8 cellular contexts compared by ENCODE assay signal in the genomic region with DNA sequence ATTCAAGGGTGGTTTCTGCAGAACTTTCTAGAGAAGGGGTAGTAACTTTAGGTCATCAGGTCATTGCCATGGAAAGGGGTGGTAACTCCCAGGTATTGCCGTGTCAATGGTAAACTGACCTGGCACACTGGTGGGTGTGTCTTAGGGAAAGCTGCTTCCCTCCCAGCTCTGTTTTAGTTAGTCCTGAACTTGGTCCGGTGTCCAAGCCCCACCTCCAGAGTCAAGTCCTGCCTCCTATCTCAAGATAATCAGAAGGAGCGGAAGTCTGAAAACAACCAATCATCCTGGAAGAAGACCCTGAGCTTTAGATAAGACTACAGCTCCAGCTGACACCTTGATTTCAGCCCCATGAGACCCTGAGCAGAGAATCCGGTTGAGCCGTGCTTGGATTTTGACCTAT.
DNase-seq lines count a peak whose midpoint lies in the region; ATAC-seq, FAIRE-seq and TF ChIP-seq lines count a peak whose summit lies in the region.
"Not testable (repeated sequence)": the region's sequence is repeated elsewhere in the genome, so short reads cannot be mapped to it uniquely, and the experiment has no call there.

No MANE protein-coding gene starts in this region.

- not testable (repeated sequence) for H4K8ac ChIP-seq in IMR-90 (ENCODE audit: low read depth in 2 of 2, low read length in 2 of 2)

- not testable (repeated sequence) for H4K20me1 ChIP-seq in IMR-90 (ENCODE audit: insufficient read depth, low read length); PC-9 (ENCODE audit: insufficient read depth); mammary epithelial cell (ENCODE audit: insufficient read depth, low read length)

- POLR2A ChIA-PET in A549 (lab: Yijun Ruan, JAX); IMR-90 (lab: Charles Lee; ENCODE audit: unreplicated experiment); PC-9 (lab: Charles Lee; ENCODE audit: unreplicated experiment): not testable (repeated sequence)

- not testable (repeated sequence) for H4K5ac ChIP-seq in IMR-90 (ENCODE audit: low read depth, low read length)

- not testable (repeated sequence) for TF ChIP-seq CTCF in A549 (IDR thresholded peaks at IDR 0.05); Calu3 (IDR thresholded peaks at IDR 0.05; ENCODE audit: unreplicated experiment); IMR-90 (conservative IDR thresholded peaks at IDR 0.05; ENCODE audit: low read depth, low read length); PC-9 (conservative IDR thresholded peaks at IDR 0.05); RWPE2 (IDR thresholded peaks at IDR 0.05; ENCODE audit: poor library complexity, severe bottlenecking); mammary epithelial cell (conservative IDR thresholded peaks at IDR 0.05 in 1 of 2, IDR thresholded peaks at IDR 0.05 in 1 of 2; ENCODE audit: extremely low read depth in 1 of 2, insufficient read depth in 1 of 2, low read depth in 1 of 2, low read length in 2 of 2)

- not testable (repeated sequence) for H3K4me3 ChIP-seq in A549; IMR-90 (ENCODE audit: insufficient read depth, low read depth, low read length); RWPE2 (ENCODE audit: severe bottlenecking); mammary epithelial cell (replicated peaks in 1 of 3; ENCODE audit: insufficient read depth in 1 of 3, low read depth in 2 of 3, low read length in 3 of 3)
- peak overlapping the region; percentile 40; the same call in 1 of the 2 replicates for H3K4me3 ChIP-seq in PC-9

- not testable (repeated sequence) for H3K9ac ChIP-seq in IMR-90 (ENCODE audit: low read depth, low read length); mammary epithelial cell (ENCODE audit: insufficient read depth, low read length)

- not testable (repeated sequence) for H3K56ac ChIP-seq in IMR-90 (ENCODE audit: extremely low read depth, insufficient read depth, low read length)

- H3K79me2 ChIP-seq in PC-9 (ENCODE audit: low read depth), result peaks cover 24% of the 10 kb centered on the region
- not testable (repeated sequence) for H3K79me2 ChIP-seq in mammary epithelial cell (ENCODE audit: insufficient read depth, low read length)

- H3K27ac Mint-ChIP-seq in Calu3 (ENCODE audit: unreplicated experiment), result peak overlapping the region; percentile 90

- H2AK5ac ChIP-seq in IMR-90 (ENCODE audit: low read depth, low read length), result not testable (repeated sequence)

- not testable (repeated sequence) for H3K27me3 ChIP-seq in IMR-90 (ENCODE audit: control insufficient read depth, insufficient read depth, low read length); PC-9 (ENCODE audit: insufficient read depth, low read depth); RWPE2 (ENCODE audit: insufficient read depth, poor library complexity, severe bottlenecking); mammary epithelial cell (ENCODE audit: insufficient read depth, low read length)

- H3K4me1 ChIP-seq in A549; IMR-90 (ENCODE audit: control insufficient read depth, insufficient read depth, low read length); RWPE2 (ENCODE audit: insufficient read depth, poor library complexity, severe bottlenecking); mammary epithelial cell (ENCODE audit: insufficient read depth, low read length): not testable (repeated sequence)
- peaks cover 18% of the 10 kb centered on the region for H3K4me1 ChIP-seq in PC-9 (replicated peaks; ENCODE audit: insufficient read depth)

- intact Hi-C loops in Calu3 (cut with micrococcal nuclease; ENCODE audit: unreplicated experiment); IMR-90 (cut with micrococcal nuclease); PC-9 (cut with micrococcal nuclease; ENCODE audit: unreplicated experiment); mammary epithelial cell (cut with micrococcal nuclease); left colon (cut with DNase I, micrococcal nuclease): not testable (repeated sequence)

- dilution Hi-C loops in IMR-90 (cut with HindIII; ENCODE audit: low sequenced_read_pairs, unreplicated experiment); mammary epithelial cell (cut with HindIII; ENCODE audit: low sequenced_read_pairs): not testable (repeated sequence)

- not testable (repeated sequence) for H2BK5ac ChIP-seq in IMR-90 (ENCODE audit: low read depth, low read length, poor library complexity, severe bottlenecking)

- not testable (repeated sequence) for H3K9me2 ChIP-seq in PC-9 (ENCODE audit: insufficient read depth)

- TF ChIP-seq EP300 in A549 (IDR thresholded peaks at IDR 0.05), result not testable (repeated sequence)

- H3K27me3 Mint-ChIP-seq in Calu3 (ENCODE audit: unreplicated experiment), result not testable (repeated sequence)

- H3K4me3 Mint-ChIP-seq in Calu3 (ENCODE audit: low read depth, unreplicated experiment), result peak overlapping the region; percentile 47

- FAIRE-seq in A549 (lab: Jason Lieb, UNC), result not testable (repeated sequence)

- H3K4me2 ChIP-seq in A549 (peak overlapping the region; percentile 51; the same call in 2 of the 3 replicates), PC-9 (peak overlapping the region; percentile 54; the same call in 1 of the 2 replicates)
- H3K4me2 ChIP-seq in IMR-90 (ENCODE audit: low read depth, low read length); mammary epithelial cell (ENCODE audit: insufficient read depth, low read depth, low read length): not testable (repeated sequence)

- peak overlapping the region; percentile 54 to 65; a peak in 3 of 6 replicates for H3K27ac ChIP-seq in A549
- not testable (repeated sequence) for H3K27ac ChIP-seq in IMR-90 (ENCODE audit: insufficient read depth, low read length); mammary epithelial cell (ENCODE audit: insufficient read depth, low read depth, low read length)
- peak overlapping the region; percentile 87 for H3K27ac ChIP-seq in PC-9
- H3K27ac ChIP-seq in RWPE2 (ENCODE audit: poor library complexity, severe bottlenecking), result peak overlapping the region; percentile 72
- H3K27ac ChIP-seq in epithelial cell of prostate, result peak overlapping the region; percentile 59

- not testable (repeated sequence) for H4K91ac ChIP-seq in IMR-90 (ENCODE audit: insufficient read depth, low read depth, low read length)

- H2BK20ac ChIP-seq in IMR-90 (ENCODE audit: low read depth, low read length), result not testable (repeated sequence)

- not testable (repeated sequence) for BruUV-seq in Calu3 (replicated peaks; lab: Mats Ljungman, UMichigan); IMR-90 (replicated peaks; lab: Mats Ljungman, UMichigan)
- BruUV-seq in PC-9 (replicated peaks; lab: Mats Ljungman, UMichigan), result TSS peak; percentile 81
- TSS peak; percentile 93 for BruUV-seq in mammary epithelial cell (replicated peaks; lab: Mats Ljungman, UMichigan)

- in situ Hi-C loops in IMR-90 (cut with MboI; ENCODE audit: low sequenced_read_pairs); mammary epithelial cell (cut with MboI; ENCODE audit: low sequenced_read_pairs in 2 of 2): not testable (repeated sequence)

- not testable (repeated sequence) for H2BK120ac ChIP-seq in IMR-90 (ENCODE audit: low read depth, low read length)

- H3K9me1 ChIP-seq in IMR-90 (ENCODE audit: insufficient read depth, low read length), result not testable (repeated sequence)

- not testable (repeated sequence) for H3K4ac ChIP-seq in IMR-90 (ENCODE audit: low read depth, low read length)

- H3K36me3 ChIP-seq in IMR-90 (ENCODE audit: control insufficient read depth, insufficient read depth, low read length); PC-9 (ENCODE audit: low read depth); RWPE2 (ENCODE audit: low read depth); mammary epithelial cell (ENCODE audit: insufficient read depth, low read length): not testable (repeated sequence)

- not testable (repeated sequence) for TF ChIP-seq RAD21 in A549 (conservative IDR thresholded peaks at IDR 0.05 in 1 of 2, IDR thresholded peaks at IDR 0.05 in 1 of 2); IMR-90 (IDR thresholded peaks at IDR 0.05; ENCODE audit: low read length)

- CTCF ChIA-PET in A549 (lab: Yijun Ruan, JAX); Calu3 (lab: Charles Lee); IMR-90 (lab: Yijun Ruan, JAX); PC-9 (lab: Charles Lee); mammary epithelial cell (lab: Charles Lee; ENCODE audit: low non-redundant PET): not testable (repeated sequence)

- ATAC-seq in A549, result peak; percentile 63 to 80
- ATAC-seq in IMR-90 (ENCODE audit: low read depth), result peak; percentile 8; the same call in 1 of the 2 replicates
- peak; percentile 34 for ATAC-seq in RWPE2 (ENCODE audit: low read depth)
- peak; percentile 70 for ATAC-seq in left colon

- H3F3A ChIP-seq in PC-9 (ENCODE audit: insufficient read depth, low read depth), result peaks cover 14% of the 10 kb centered on the region; the same call in 1 of the 2 replicates

- H2BK15ac ChIP-seq in IMR-90 (ENCODE audit: low read depth, low read length), result not testable (repeated sequence)

- not testable (repeated sequence) for H3K9me3 Mint-ChIP-seq in Calu3 (ENCODE audit: low read depth, unreplicated experiment)

- not testable (repeated sequence) for H2AFZ ChIP-seq in IMR-90 (replicated peaks; ENCODE audit: low read length, poor library complexity); PC-9; mammary epithelial cell (ENCODE audit: low read depth, low read length)

- peaks cover 11% of the 10 kb centered on the region for H3K4me1 Mint-ChIP-seq in Calu3 (ENCODE audit: low read depth, unreplicated experiment)

- not testable (repeated sequence) for H3K23ac ChIP-seq in IMR-90 (ENCODE audit: low read depth, low read length)

- H3K79me1 ChIP-seq in IMR-90 (ENCODE audit: low read depth in 1 of 2, low read length in 2 of 2), result not testable (repeated sequence)

- H3K9me3 ChIP-seq in A549; IMR-90 (ENCODE audit: control insufficient read depth, insufficient read depth, low read length); PC-9 (ENCODE audit: insufficient read depth, low read depth); RWPE2 (ENCODE audit: severe bottlenecking); mammary epithelial cell (replicated peaks; ENCODE audit: insufficient read depth, low read length): not testable (repeated sequence)

- not testable (repeated sequence) for H3K14ac ChIP-seq in IMR-90 (replicated peaks; ENCODE audit: low read depth, low read length)

- H3K36me3 Mint-ChIP-seq in Calu3 (ENCODE audit: insufficient read depth, unreplicated experiment), result peaks cover 20% of the 10 kb centered on the region

- TF ChIP-seq POLR2A in A549 (IDR thresholded peaks at IDR 0.05; ENCODE audit: low read length); IMR-90 (IDR thresholded peaks at IDR 0.05; ENCODE audit: low read depth, low read length): not testable (repeated sequence)

- no CpG with 5 or more reads among the region's 5 CpGs for WGBS in A549 (ENCODE audit: missing lambda C conversion rate)
- WGBS in IMR-90 (ENCODE audit: extremely low coverage in 2 of 2, insufficient read length in 1 of 2), 2 experiments, result no CpG with 5 or more reads among the region's 5 CpGs
- no CpG with 5 or more reads among the region's 5 CpGs for WGBS in mammary epithelial cell (ENCODE audit: low coverage, missing lambda C conversion rate)

- not testable (repeated sequence) for H3K18ac ChIP-seq in IMR-90 (ENCODE audit: low read depth, low read length)

- not testable (repeated sequence) for DNase-seq in A549 (ENCODE audit: low read depth in 1 of 2, low spot score in 1 of 2); Calu3; IMR-90; PC-9; RWPE2 (ENCODE audit: low spot score); mammary epithelial cell; epithelial cell of prostate (ENCODE audit: low read depth, low spot score); left colon

- not testable (repeated sequence) for H2AK9ac ChIP-seq in IMR-90 (replicated peaks; ENCODE audit: low read depth, low read length, poor library complexity)

Comparison
In these comparisons a context has a peak if more than half of its experiments do, and no peak if none do; other contexts are left out.
1. ATAC-seq: peak in every context shown above with its lines; median percentile 72 in A549; 70 in left colon; 34 in RWPE2; 8 in IMR-90.